In the genomic region with DNA sequence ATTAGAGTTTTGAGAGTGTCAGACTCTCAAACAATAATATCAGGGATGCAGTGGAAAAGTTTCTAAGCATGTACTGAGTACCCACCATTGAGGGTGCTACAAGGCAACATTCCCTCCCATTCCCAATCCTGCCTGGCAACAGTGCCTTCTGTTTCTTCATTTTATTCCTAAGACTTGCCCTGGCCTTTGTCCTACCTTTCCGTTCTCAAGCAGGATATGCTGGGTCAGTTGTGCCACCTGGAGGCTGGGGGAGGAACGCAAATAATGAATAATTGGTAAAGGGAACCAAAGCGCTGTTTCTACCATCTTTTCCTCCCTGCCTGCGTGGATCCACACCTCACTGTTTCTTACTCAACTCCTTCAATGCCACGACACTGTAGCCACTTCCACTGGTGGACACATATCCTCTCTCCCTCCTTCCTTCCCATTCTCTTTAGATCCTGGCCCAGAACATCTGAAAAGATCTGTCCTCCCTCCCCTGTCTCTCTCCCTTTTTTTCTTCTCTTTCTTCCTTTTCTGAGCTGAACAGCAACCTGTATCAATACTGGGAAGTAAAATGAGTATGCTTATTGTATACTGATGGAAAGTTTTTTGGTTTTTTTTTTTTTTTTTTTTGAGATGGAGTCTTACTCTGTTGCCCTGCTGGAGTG, we compare ENCODE assay signal across 8 cellular contexts.
DNase-seq lines count a peak whose midpoint lies in the region; ATAC-seq and TF ChIP-seq lines count a peak whose summit lies in the region.

No MANE protein-coding gene starts in this region.

- H3K36me3 ChIP-seq in mucosa of descending colon (ENCODE audit: low read depth) (no peaks in the 10 kb centered on the region), aorta (ENCODE audit: control insufficient read depth in 1 of 2, insufficient read depth in 2 of 2, low read length in 1 of 2) (no peaks in the 10 kb centered on the region)

- TF ChIP-seq CTCF in dorsolateral prefrontal cortex (IDR thresholded peaks at IDR 0.05 in 54 of 56, conservative IDR thresholded peaks at IDR 0.05 in 2 of 56; ENCODE audit: low read depth in 1 of 56, partially characterized antibody in 56 of 56) (peak in 53 of 56 donors; percentile 16 to 70 (median 47)), mucosa of descending colon (IDR thresholded peaks at IDR 0.05) (peak; percentile 23)

- WGBS in aorta, 2 donors: 67 to 72% methylated on average over 5 of the region's 5 CpGs

- H3K4me3 ChIP-seq in dorsolateral prefrontal cortex (no peak overlapping the region), mucosa of descending colon (no peak overlapping the region), aorta (ENCODE audit: low read length in 2 of 2) (no peak overlapping the region)

- ATAC-seq in mucosa of descending colon: peak; percentile 91
- peak; percentile 58 for ATAC-seq in aorta (ENCODE audit: low FRiP score)

- intact Hi-C loops in dorsolateral prefrontal cortex (cut with DNase I): loop anchor here (2.0 to 10.0 kb wide), 3 partner anchors 94 to 154 kb away; no protein-coding TSS in a partner anchor
- intact Hi-C loops in mucosa of descending colon (cut with DNase I, micrococcal nuclease): loop anchor here in 1 of 2 donors (5.0 kb wide), 1 partner anchor 156 kb away; no protein-coding TSS in a partner anchor
- intact Hi-C loops in aorta (cut with DNase I): loop anchor here in 1 of 2 donors (5.0 kb wide), 1 partner anchor 156 kb away; no protein-coding TSS in a partner anchor

- H3K4me1 ChIP-seq in mucosa of descending colon (ENCODE audit: low read depth) (no peaks in the 10 kb centered on the region), aorta (ENCODE audit: control insufficient read depth in 1 of 2, insufficient read depth in 2 of 2, low read length in 2 of 2) (no peaks in the 10 kb centered on the region)

- no peaks in the 10 kb centered on the region for H3K9me3 ChIP-seq in mucosa of descending colon
- H3K9me3 ChIP-seq in aorta (ENCODE audit: control insufficient read depth, low read length): no peaks in the 10 kb centered on the region

- DNase-seq in COLO829 (ENCODE audit: low spot score) (peak; percentile 36), H4 (ENCODE audit: low spot score) (peak; percentile 68), NCI-H146 treated with DMSO at 0.1 percent for 48 hours (lab: John Stamatoyannopoulos, UW; ENCODE audit: unreplicated experiment) (peak; percentile 14), dorsolateral prefrontal cortex (peak in 2 of 10 donors; percentile 11 to 50), mucosa of descending colon (peak in 2 of 3 donors; percentile 70 to 82), aorta (peak in 1 of 2 donors; percentile 58), SKM-1 treated with dmso at 0.1 percent for 144 hours (lab: John Stamatoyannopoulos, UW; ENCODE audit: unreplicated experiment) (no peak)
- DNase-seq in activated CD4-positive, CD25-positive, alpha-beta regulatory T cell treated with anti-CD3 and anti-CD28 coated beads, Interleukin-2, amount 50 U/mL, for 72 hours: peak; percentile 55

- H3K27ac ChIP-seq in dorsolateral prefrontal cortex (no peak overlapping the region), aorta (ENCODE audit: low read depth in 1 of 2, low read length in 2 of 2) (no peak overlapping the region)

- H3K27me3 ChIP-seq in dorsolateral prefrontal cortex (no peaks in the 10 kb centered on the region), aorta (ENCODE audit: control insufficient read depth in 1 of 2, insufficient read depth in 2 of 2, low read length in 1 of 2) (no peaks in the 10 kb centered on the region)
